Comparison of ENCODE assay signal across 25 cellular contexts in the genomic region with DNA sequence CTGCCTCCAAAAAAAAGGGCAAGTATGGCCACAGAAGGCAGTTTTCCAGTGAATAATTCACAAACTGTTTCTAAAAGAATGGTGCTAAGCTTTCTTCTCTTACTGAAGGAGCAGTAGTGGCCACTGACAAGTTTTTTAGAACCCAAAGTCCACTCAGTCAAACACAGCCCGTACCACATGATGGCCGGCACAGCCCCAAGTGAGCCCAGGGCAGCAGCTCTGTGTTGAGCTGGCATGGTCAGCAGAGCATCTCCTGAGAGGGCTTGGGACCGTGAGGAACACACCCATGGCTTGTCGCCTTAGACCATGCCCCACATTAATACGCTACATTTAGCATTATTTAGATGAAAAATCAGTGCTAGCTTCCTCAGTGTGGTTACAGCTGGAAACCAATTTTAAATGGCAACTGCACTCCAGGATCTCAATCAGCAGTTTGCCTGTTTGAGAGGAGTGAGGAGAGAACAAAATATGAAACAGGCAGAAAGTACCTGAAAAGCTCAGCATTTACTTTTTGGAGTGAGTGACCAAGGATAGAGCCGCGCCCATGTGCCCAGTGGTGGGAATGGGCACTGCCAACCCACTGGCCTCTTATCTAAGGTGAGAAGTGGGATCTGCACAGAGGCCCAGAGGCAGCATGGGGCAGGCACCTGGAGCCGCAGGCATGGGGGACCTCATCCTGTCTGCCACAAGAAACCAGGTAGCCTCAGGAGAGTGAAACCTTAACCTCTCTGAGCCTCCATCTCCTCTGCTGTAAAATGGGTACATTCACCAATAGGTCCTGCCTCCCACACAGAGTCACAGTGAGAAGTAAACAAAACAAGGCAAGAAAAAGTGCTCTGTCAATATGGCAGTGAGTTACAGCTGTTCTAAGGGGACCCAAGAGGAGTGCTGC. TPM values are rescaled to one million over a fixed set of nuclear protein-coding genes. Genes with fewer than 3 reads are reported as not detected.
A peak's percentile ranks its signal among the peaks of the same experiment; 100 is the strongest.
DNase-seq lines count a peak whose midpoint lies in the region; ATAC-seq, FAIRE-seq and TF ChIP-seq lines count a peak whose summit lies in the region.
"Had no signal": no experiment of that assay in that cellular context is flagged by ENCODE, and none has a peak within 500 bp of the region (broad histone marks: within the 10 kb centered on the region; RNA-seq: fewer than 3 reads in every experiment).

No MANE protein-coding gene starts in this region.

- TF ChIP-seq POLR2A in K562 (conservative IDR thresholded peaks at IDR 0.05), result no peak

- no peak for FAIRE-seq in K562 (lab: Jason Lieb, UNC)
- FAIRE-seq: bronchial epithelial cell, D721Med, HTR-8/SVneo, islet of Langerhans, RCC 7860 had no signal

- H3K4me1 Mint-ChIP-seq in osteocyte (ENCODE audit: unreplicated experiment), result peaks cover 44% of the 10 kb centered on the region
- peaks cover 23% of the 10 kb centered on the region for H3K4me1 Mint-ChIP-seq in activated CD8-positive, alpha-beta memory T cell treated with anti-CD3 and anti-CD28 coated beads, Interleukin-2, amount 10 ng/mL, durations not matched to agents 7 days and 5 days

- no peak overlapping the region for H3K27ac Mint-ChIP-seq in osteocyte (ENCODE audit: unreplicated experiment)
- H3K27ac Mint-ChIP-seq in activated CD8-positive, alpha-beta memory T cell treated with anti-CD3 and anti-CD28 coated beads, Interleukin-2, amount 10 ng/mL, durations not matched to agents 7 days and 5 days, result no peak overlapping the region

- H2AFZ ChIP-seq in K562 (ENCODE audit: low read depth, low read length), result no peak overlapping the region
- no peak overlapping the region for H2AFZ ChIP-seq in mesenchymal stem cell (ENCODE audit: low read depth, low read length)
- H2AFZ ChIP-seq: GM23248 had no signal

- peaks cover 54% of the 10 kb centered on the region for H4K20me1 ChIP-seq in K562 (replicated peaks; ENCODE audit: control insufficient read depth, insufficient read depth, low read length)

- POLR2A ChIA-PET in K562 (lab: Yijun Ruan, JAX), result interaction anchor here (1.2 to 5.6 kb wide), 4 partner anchors 9 to 49 kb away, joined by 3 to 27 read pairs (median 6); no protein-coding TSS in a partner anchor

- no TSS peak for BruUV-seq in K562 (replicated peaks; lab: Mats Ljungman, UMichigan)

- H2BK120ac ChIP-seq in mesenchymal stem cell (ENCODE audit: low read depth, low read length), result no peak overlapping the region

- in situ Hi-C loops in K562 (cut with MboI), result no loop called here

- H3K18ac ChIP-seq in mesenchymal stem cell (ENCODE audit: low read depth in 1 of 2, low read length in 2 of 2), result no peak overlapping the region

- TF ChIP-seq CTCF in left ventricle myocardium inferior (IDR thresholded peaks at IDR 0.05; ENCODE audit: borderline replicate concordance) (no peak), K562 (IDR thresholded peaks at IDR 0.05 in 2 of 3, conservative IDR thresholded peaks at IDR 0.05 in 1 of 3; ENCODE audit: insufficient read depth in 2 of 3, low read depth in 1 of 3, low read length in 3 of 3) (no peak), osteocyte (IDR thresholded peaks at IDR 0.05) (no peak)

- H3K4me1 ChIP-seq in left ventricle myocardium inferior (peaks cover 91% of the 10 kb centered on the region), K562 (replicated peaks in 1 of 2; ENCODE audit: control insufficient read depth in 2 of 2, insufficient read depth in 2 of 2, low read length in 2 of 2) (peaks cover 21 to 27% of the 10 kb centered on the region in 2 experiments; a peak in 4 of 5 replicates), mesenchymal stem cell (ENCODE audit: control insufficient read depth, insufficient read depth, low read depth, low read length) (peaks cover 38% of the 10 kb centered on the region)

- H3K9me3 ChIP-seq in left ventricle myocardium inferior (replicated peaks) (no peaks in the 10 kb centered on the region), K562 (replicated peaks; ENCODE audit: control insufficient read depth, insufficient read depth, low read depth, low read length) (no peaks in the 10 kb centered on the region), mesenchymal stem cell (ENCODE audit: control insufficient read depth, low read length) (no peaks in the 10 kb centered on the region)
- H3K9me3 ChIP-seq: gastroesophageal sphincter, lower lobe of right lung, upper lobe of right lung had no signal

- CTCF ChIA-PET in K562 (lab: Yijun Ruan, JAX; ENCODE audit: low intra/inter-chr PET ratio), result interaction anchor here (1.5 kb wide), 1 partner anchor 63 kb away, joined by 6 read pairs; no protein-coding TSS in a partner anchor
- CTCF ChIA-PET in activated CD8-positive, alpha-beta memory T cell treated with anti-CD3 and anti-CD28 coated beads, Interleukin-2, amount 10 ng/mL, durations not matched to agents 7 days and 5 days (lab: Charles Lee), result interaction anchor here (1.4 to 2.7 kb wide), 2 partner anchors 21 to 63 kb away, joined by 4 to 8 read pairs; no protein-coding TSS in a partner anchor

- H3K9me1 ChIP-seq in K562 (ENCODE audit: control insufficient read depth, insufficient read depth, low read length), result peaks cover 32% of the 10 kb centered on the region

- H3K36me3 ChIP-seq in left ventricle myocardium inferior, result peaks cover 51% of the 10 kb centered on the region
- peaks cover 88% of the 10 kb centered on the region for H3K36me3 ChIP-seq in K562 (ENCODE audit: control insufficient read depth, insufficient read depth, low read length)
- peaks cover 55 to 67% of the 10 kb centered on the region in 2 experiments for H3K36me3 ChIP-seq in mesenchymal stem cell (ENCODE audit: control insufficient read depth in 1 of 2, insufficient read depth in 2 of 2, low read depth in 1 of 2, low read length in 2 of 2)

- H2AK5ac ChIP-seq in mesenchymal stem cell (ENCODE audit: low read length, severe bottlenecking), result no peak overlapping the region

- no peak overlapping the region for H2BK5ac ChIP-seq in mesenchymal stem cell (ENCODE audit: low read depth, low read length, poor library complexity, severe bottlenecking)

- DNase-seq in left ventricle myocardium inferior (no peak), left ventricle myocardium superior (no peak), K562 (ENCODE audit: extremely low read depth in 1 of 4, low spot score in 3 of 4) (no peak), mesenchymal stem cell (no peak), osteocyte (ENCODE audit: extremely low spot score, unreplicated experiment) (no peak), NCI-H2029 treated with DMSO at 0.1 percent for 48 hours (lab: John Stamatoyannopoulos, UW) (no peak), NCI-H1092 (lab: John Stamatoyannopoulos, UW) (no peak)
- no peak for DNase-seq in activated CD8-positive, alpha-beta memory T cell treated with anti-CD3 and anti-CD28 coated beads, Interleukin-2, amount 10 ng/mL, durations not matched to agents 7 days and 5 days
- DNase-seq: activated CD4-positive, alpha-beta T cell treated with anti-CD3 and anti-CD28 coated beads, Interleukin-2, amount 50 U/mL, for 48 hours; C1 segment of cervical spinal cord; EL; GM23248; Karpas-422; lower lobe of right lung; NCI-H187 treated with DMSO at 0.1 percent for 48 hours; NCI-H226; stimulated activated CD4-positive, alpha-beta T cell treated with anti-CD3 and anti-CD28 coated beads, Interleukin-12 subunit alpha, Interleukin-12 subunit beta, amount 100 ng/mL, for 4 hours; upper lobe of right lung had no signal

- no peaks in the 10 kb centered on the region for H3K27me3 Mint-ChIP-seq in osteocyte (ENCODE audit: unreplicated experiment)
- no peaks in the 10 kb centered on the region for H3K27me3 Mint-ChIP-seq in activated CD8-positive, alpha-beta memory T cell treated with anti-CD3 and anti-CD28 coated beads, Interleukin-2, amount 10 ng/mL, durations not matched to agents 7 days and 5 days

- no peak overlapping the region for H3K23ac ChIP-seq in mesenchymal stem cell (ENCODE audit: low read length in 2 of 2)

- H3K79me2 ChIP-seq in K562 (ENCODE audit: control insufficient read depth, insufficient read depth, low read length), result peaks cover 70% of the 10 kb centered on the region

- no peak overlapping the region for H2BK15ac ChIP-seq in mesenchymal stem cell (ENCODE audit: low read depth, poor library complexity, severe bottlenecking)

- no peaks in the 10 kb centered on the region for H3K27me3 ChIP-seq in left ventricle myocardium inferior (ENCODE audit: low read depth)
- H3K27me3 ChIP-seq in K562 (ENCODE audit: control insufficient read depth in 2 of 2, insufficient read depth in 2 of 2, low read length in 2 of 2), result no peaks in the 10 kb centered on the region
- H3K27me3 ChIP-seq in mesenchymal stem cell (ENCODE audit: control insufficient read depth in 1 of 2, insufficient read depth in 1 of 2, low read length in 2 of 2), result no peaks in the 10 kb centered on the region
- H3K27me3 ChIP-seq: gastroesophageal sphincter, upper lobe of right lung had no signal

- 98% methylated on average over 8 of the region's 8 CpGs for WGBS in K562 (ENCODE audit: insufficient coverage, low coverage, missing lambda C conversion rate)
- WGBS in mesenchymal stem cell, result over 99% methylated on average over 6 of the region's 8 CpGs

- peaks cover 36% of the 10 kb centered on the region for H3K79me1 ChIP-seq in mesenchymal stem cell (replicated peaks; ENCODE audit: low read length, poor library complexity, severe bottlenecking)

- peak overlapping the region in 1 of 2 experiments; percentile 47 for H3K4ac ChIP-seq in mesenchymal stem cell (ENCODE audit: low read depth in 1 of 2, low read length in 2 of 2)

- H3K4me3 Mint-ChIP-seq in osteocyte (ENCODE audit: unreplicated experiment), result no peak overlapping the region
- H3K4me3 Mint-ChIP-seq in activated CD8-positive, alpha-beta memory T cell treated with anti-CD3 and anti-CD28 coated beads, Interleukin-2, amount 10 ng/mL, durations not matched to agents 7 days and 5 days, result no peak overlapping the region

- H3K4me2 ChIP-seq in K562 (ENCODE audit: insufficient read depth, low read length) (no peak overlapping the region), mesenchymal stem cell (ENCODE audit: low read length, poor library complexity, severe bottlenecking) (no peak overlapping the region)

- peak overlapping the region; percentile 84 for H3K27ac ChIP-seq in left ventricle myocardium inferior (replicated peaks)
- no peak overlapping the region for H3K27ac ChIP-seq in K562 (ENCODE audit: extremely low read depth, low read depth, low read length)
- no peak overlapping the region for H3K27ac ChIP-seq in mesenchymal stem cell (ENCODE audit: low read length, poor library complexity, severe bottlenecking)
- H3K27ac ChIP-seq: gastroesophageal sphincter, GM23248, lower lobe of right lung, upper lobe of right lung, VCaP had no signal

- H3K9me3 Mint-ChIP-seq in osteocyte (ENCODE audit: unreplicated experiment), result no peaks in the 10 kb centered on the region
- no peaks in the 10 kb centered on the region for H3K9me3 Mint-ChIP-seq in activated CD8-positive, alpha-beta memory T cell treated with anti-CD3 and anti-CD28 coated beads, Interleukin-2, amount 10 ng/mL, durations not matched to agents 7 days and 5 days (ENCODE audit: low read depth)

- H4K91ac ChIP-seq in mesenchymal stem cell (ENCODE audit: low read length), result no peak overlapping the region

- TF ChIP-seq EP300 in K562 (IDR thresholded peaks at IDR 0.05; ENCODE audit: low read length), result no peak

- H2BK12ac ChIP-seq in mesenchymal stem cell (ENCODE audit: low read length in 2 of 2), result peak overlapping the region; percentile 11 to 26

- H3K14ac ChIP-seq in mesenchymal stem cell (ENCODE audit: low read length in 2 of 2), result no peak overlapping the region

- H4K8ac ChIP-seq in mesenchymal stem cell (ENCODE audit: low read length), result no peak overlapping the region

- no peak for ATAC-seq in left ventricle myocardium superior
- ATAC-seq in K562, result no peak
- ATAC-seq in activated CD8-positive, alpha-beta memory T cell treated with anti-CD3 and anti-CD28 coated beads, Interleukin-2, amount 10 ng/mL, durations not matched to agents 7 days and 5 days, result no peak
- ATAC-seq: gastroesophageal sphincter, lower lobe of right lung, upper lobe of right lung had no signal

- TF ChIP-seq RAD21 in K562 (CRISPR knock-in tag; conservative IDR thresholded peaks at IDR 0.05 in 1 of 2, IDR thresholded peaks at IDR 0.05 in 1 of 2), result no peak

- intact Hi-C loops in left ventricle myocardium inferior (cut with micrococcal nuclease) (loop anchor here (10.0 kb wide), 1 partner anchor 61 kb away; no protein-coding TSS in a partner anchor), left ventricle myocardium superior (cut with micrococcal nuclease) (no loop called here), K562 (cut with micrococcal nuclease) (loop anchor here (2.0 kb wide), 1 partner anchor 19 kb away; no protein-coding TSS in a partner anchor)

- H3K4me3 ChIP-seq in left ventricle myocardium inferior (no peak overlapping the region), K562 (no peak overlapping the region), mesenchymal stem cell (ENCODE audit: insufficient read depth in 1 of 2, low read depth in 1 of 2, low read length in 2 of 2) (no peak overlapping the region)
- H3K4me3 ChIP-seq: gastroesophageal sphincter, GM23248, lower lobe of right lung, upper lobe of right lung had no signal

- peaks cover 32% of the 10 kb centered on the region for H3K36me3 Mint-ChIP-seq in osteocyte (ENCODE audit: unreplicated experiment)
- H3K36me3 Mint-ChIP-seq in activated CD8-positive, alpha-beta memory T cell treated with anti-CD3 and anti-CD28 coated beads, Interleukin-2, amount 10 ng/mL, durations not matched to agents 7 days and 5 days, result peaks cover 11% of the 10 kb centered on the region

- no peak overlapping the region; a peak in 1 of 4 replicates for H3K9ac ChIP-seq in K562 (ENCODE audit: insufficient read depth in 1 of 2, low read depth in 2 of 2, low read length in 2 of 2)
- H3K9ac ChIP-seq in mesenchymal stem cell (ENCODE audit: low read length), result no peak overlapping the region
- H3K9ac ChIP-seq: GM23248 had no signal

RNA-seq across cellular contexts. Expression of gene PSAP, which starts 17.4 kb away (rescaled TPM):
- total RNA-seq in left ventricle myocardium inferior (1,672 TPM), left ventricle myocardium superior (1,798 TPM), K562 (2014; rRNA removed) (300 and 431 TPM in 2 replicates), K562 (2014; rRNA removed; fragmentation: Illumina TruSeq; extraction: Trizol) (231 and 245 TPM in 2 replicates), K562 (2015; rRNA removed; fragmentation: Illumina TruSeq; extraction: Trizol) (354 and 357 TPM in 2 replicates), K562 (2021) (458 and 473 TPM in 2 replicates), osteocyte (1,262 and 1,314 TPM in 2 replicates)
- 516 and 975 TPM in 2 replicates for total RNA-seq in K562 (2011; cell fraction: chromatin; rRNA removed; ENCODE audit: low replicate concordance)
- 1,506 and 1,517 TPM in 2 replicates for total RNA-seq in K562 (2011; cell fraction: nucleolus; rRNA removed)
- 977 and 1,240 TPM in 2 replicates for total RNA-seq in K562 (2011; cell fraction: nucleoplasm; rRNA removed)
- polyA plus RNA-seq in K562 (2011; rRNA removed) (613 and 630 TPM in 2 replicates), K562 (2014; fragmentation: Illumina TruSeq; extraction: Trizol) (439 and 442 TPM in 2 replicates), K562 (2014; fragmentation: Nextera tagmentation; extraction: Ambion mirVana) (100 to 1,000 TPM; 429 to 700 TPM), K562 (2014; rRNA removed) (399 and 425 TPM in 2 replicates)
- polyA plus RNA-seq in K562 (2011; cell fraction: cytosol; rRNA removed), result 632 and 704 TPM in 2 replicates
- polyA plus RNA-seq in K562 (2011; cell fraction: nucleus; rRNA removed), result 504 and 505 TPM in 2 replicates
- 541 and 1,183 TPM in 2 replicates for polyA plus RNA-seq in K562 (2012)
- 379 and 426 TPM in 2 replicates for polyA minus RNA-seq in K562 (2011; rRNA and poly(A)+ RNA removed)
- polyA minus RNA-seq in K562 (2011; cell fraction: cytosol; rRNA and poly(A)+ RNA removed), result 290 and 309 TPM in 2 replicates
- polyA minus RNA-seq in K562 (2011; cell fraction: nucleus; rRNA and poly(A)+ RNA removed), result 87.5 and 138 TPM in 2 replicates
- 688 TPM for polyA plus RNA-seq in mesenchymal stem cell (2013, experiment 1 of 2)
- 698 TPM for polyA plus RNA-seq in mesenchymal stem cell (2013, experiment 2 of 2)
- 100 to 1,000 TPM; 111 to 118 TPM for total RNA-seq in activated CD8-positive, alpha-beta memory T cell treated with anti-CD3 and anti-CD28 coated beads, Interleukin-2, amount 10 ng/mL, durations not matched to agents 7 days and 5 days
